Comparison of ENCODE assay signal across 27 cellular contexts in genomic region chr9:13459071-13459470, GRCh38.
"Had no signal": no experiment of that assay in that cellular context is flagged by ENCODE, and none has a peak within 500 bp of the region (broad histone marks: within the 10 kb centered on the region; RNA-seq: fewer than 3 reads in every experiment).

No MANE protein-coding gene starts in this region.

- H3K4me1 ChIP-seq: colonic mucosa, gastrocnemius medialis, left lung, neural progenitor cell, parathyroid adenoma, right atrium auricular region, testis, tibial artery had no signal

- H3K4me1 Mint-ChIP-seq: naive thymus-derived CD4-positive, alpha-beta T cell; stimulated activated memory B cell treated with anti-CD40 and anti-IgM and Interleukin-4, amounts not matched to agents 10 μg/mL and 1 μg/mL and 100 μg/mL, for 72 hours had no signal

- H3K4me3 Mint-ChIP-seq: dendritic cell treated with granulocyte-macrophage colony-stimulating factor and Interleukin-4, amounts not matched to agents 40 ng/mL and 50 ng/mL, for 4 days; naive thymus-derived CD4-positive, alpha-beta T cell; nephron; neural progenitor cell; stimulated activated memory B cell treated with anti-CD40 and anti-IgM and Interleukin-4, amounts not matched to agents 10 μg/mL and 1 μg/mL and 100 μg/mL, for 72 hours; type B pancreatic cell had no signal

- H3K27me3 ChIP-seq: colonic mucosa, gastrocnemius medialis, left lung, neural progenitor cell, right atrium auricular region, sigmoid colon, testis, tibial artery had no signal

- H3K27ac ChIP-seq: colonic mucosa, gastrocnemius medialis, left lung, neural progenitor cell, parathyroid adenoma, right atrium auricular region, sigmoid colon, testis, tibial artery had no signal

- H3K9me3 Mint-ChIP-seq: nephron, neural progenitor cell, type B pancreatic cell had no signal

- H3K27me3 Mint-ChIP-seq: dendritic cell treated with granulocyte-macrophage colony-stimulating factor and Interleukin-4, amounts not matched to agents 40 ng/mL and 50 ng/mL, for 4 days; naive thymus-derived CD4-positive, alpha-beta T cell; stimulated activated memory B cell treated with anti-CD40 and anti-IgM and Interleukin-4, amounts not matched to agents 10 μg/mL and 1 μg/mL and 100 μg/mL, for 72 hours; type B pancreatic cell had no signal

- H3K4me3 ChIP-seq: colonic mucosa, gastrocnemius medialis, left lung, neural progenitor cell, right atrium auricular region, sigmoid colon, testis, tibial artery had no signal

- ATAC-seq: esophagus mucosa; gastrocnemius medialis; left cardiac atrium; left lung; naive thymus-derived CD4-positive, alpha-beta T cell; stimulated activated memory B cell treated with anti-CD40 and anti-IgM and Interleukin-4, amounts not matched to agents 10 μg/mL and 1 μg/mL and 100 μg/mL, for 72 hours; stimulated activated naive CD8-positive, alpha-beta T cell treated with anti-CD3 and anti-CD28 coated beads, Interleukin-15, Interleukin-2, amounts not matched to agents 100 U/mL and 50 U/mL, for 24 hours had no signal

- H3K9me3 ChIP-seq: colonic mucosa, gastrocnemius medialis, left lung, right atrium auricular region, sigmoid colon, testis, tibial artery had no signal

- DNase-seq: colonic mucosa; effector memory CD4-positive, alpha-beta T cell; foreskin fibroblast; gastrocnemius medialis; head of caudate nucleus; kidney; left cardiac atrium; left lung; mesendoderm; midbrain; naive thymus-derived CD4-positive, alpha-beta T cell; sigmoid colon; stimulated activated CD4-positive, alpha-beta T cell treated with anti-CD3 and anti-CD28 coated beads, Interleukin-2, amount 100 ng/mL, for 24 hours; stimulated activated CD4-positive, alpha-beta T cell treated with anti-CD3 and anti-CD28 coated beads, Interleukin-4, amount 100 ng/mL, for 4 hours; stimulated activated naive CD8-positive, alpha-beta T cell treated with anti-CD3 and anti-CD28 coated beads, Interleukin-15, Interleukin-2, amounts not matched to agents 100 U/mL and 50 U/mL, for 24 hours; substantia nigra; testis; tibial artery had no signal

- H3K27ac Mint-ChIP-seq: dendritic cell treated with granulocyte-macrophage colony-stimulating factor and Interleukin-4, amounts not matched to agents 40 ng/mL and 50 ng/mL, for 4 days; naive thymus-derived CD4-positive, alpha-beta T cell; nephron; neural progenitor cell; progenitor cell of endocrine pancreas; stimulated activated memory B cell treated with anti-CD40 and anti-IgM and Interleukin-4, amounts not matched to agents 10 μg/mL and 1 μg/mL and 100 μg/mL, for 72 hours; type B pancreatic cell had no signal

- H3K36me3 Mint-ChIP-seq: naive thymus-derived CD4-positive, alpha-beta T cell; neural progenitor cell; stimulated activated memory B cell treated with anti-CD40 and anti-IgM and Interleukin-4, amounts not matched to agents 10 μg/mL and 1 μg/mL and 100 μg/mL, for 72 hours; type B pancreatic cell had no signal

- H3K36me3 ChIP-seq: colonic mucosa, gastrocnemius medialis, left lung, neural progenitor cell, right atrium auricular region, sigmoid colon, tibial artery had no signal
